ENCODE assay signal across 1 cellular context in the genomic region with DNA sequence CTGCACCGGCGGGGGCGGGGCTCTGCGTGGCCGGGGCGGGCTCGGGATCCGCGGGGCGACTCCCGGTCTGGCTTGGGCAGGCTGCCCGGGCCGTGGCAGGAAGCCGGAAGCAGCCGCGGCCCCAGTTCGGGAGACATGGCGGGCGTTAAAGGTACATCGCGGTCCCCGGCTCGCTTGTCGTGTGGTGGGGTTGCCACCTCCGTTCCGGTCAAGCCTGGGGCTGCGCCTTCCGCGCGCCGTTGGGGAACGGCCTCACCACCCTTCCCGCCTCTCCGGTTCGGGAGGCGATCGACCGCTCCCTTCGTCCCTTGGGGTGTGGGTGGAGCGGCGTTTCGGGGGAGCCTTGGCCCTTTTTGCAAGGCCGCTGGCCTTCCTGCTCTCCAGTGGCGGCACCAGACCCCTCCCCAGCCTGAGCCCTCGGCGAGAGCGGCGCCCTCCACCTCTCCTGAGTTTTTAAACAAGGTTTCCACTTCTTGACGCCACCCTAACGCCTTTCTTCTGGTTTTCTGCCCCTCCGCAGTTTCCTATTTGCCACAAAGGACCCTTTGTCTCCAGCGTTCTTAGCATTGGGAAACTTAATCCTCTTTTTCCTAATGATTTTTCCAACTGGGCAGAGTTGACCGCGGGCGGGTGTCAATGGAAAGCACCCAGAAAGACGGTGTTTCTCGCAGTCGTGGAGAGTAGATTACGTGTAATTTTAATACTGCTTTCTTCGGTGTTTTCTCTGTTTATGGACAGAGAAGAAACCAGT.
TF ChIP-seq lines count a peak whose summit lies in the region.

A gene with protein sequence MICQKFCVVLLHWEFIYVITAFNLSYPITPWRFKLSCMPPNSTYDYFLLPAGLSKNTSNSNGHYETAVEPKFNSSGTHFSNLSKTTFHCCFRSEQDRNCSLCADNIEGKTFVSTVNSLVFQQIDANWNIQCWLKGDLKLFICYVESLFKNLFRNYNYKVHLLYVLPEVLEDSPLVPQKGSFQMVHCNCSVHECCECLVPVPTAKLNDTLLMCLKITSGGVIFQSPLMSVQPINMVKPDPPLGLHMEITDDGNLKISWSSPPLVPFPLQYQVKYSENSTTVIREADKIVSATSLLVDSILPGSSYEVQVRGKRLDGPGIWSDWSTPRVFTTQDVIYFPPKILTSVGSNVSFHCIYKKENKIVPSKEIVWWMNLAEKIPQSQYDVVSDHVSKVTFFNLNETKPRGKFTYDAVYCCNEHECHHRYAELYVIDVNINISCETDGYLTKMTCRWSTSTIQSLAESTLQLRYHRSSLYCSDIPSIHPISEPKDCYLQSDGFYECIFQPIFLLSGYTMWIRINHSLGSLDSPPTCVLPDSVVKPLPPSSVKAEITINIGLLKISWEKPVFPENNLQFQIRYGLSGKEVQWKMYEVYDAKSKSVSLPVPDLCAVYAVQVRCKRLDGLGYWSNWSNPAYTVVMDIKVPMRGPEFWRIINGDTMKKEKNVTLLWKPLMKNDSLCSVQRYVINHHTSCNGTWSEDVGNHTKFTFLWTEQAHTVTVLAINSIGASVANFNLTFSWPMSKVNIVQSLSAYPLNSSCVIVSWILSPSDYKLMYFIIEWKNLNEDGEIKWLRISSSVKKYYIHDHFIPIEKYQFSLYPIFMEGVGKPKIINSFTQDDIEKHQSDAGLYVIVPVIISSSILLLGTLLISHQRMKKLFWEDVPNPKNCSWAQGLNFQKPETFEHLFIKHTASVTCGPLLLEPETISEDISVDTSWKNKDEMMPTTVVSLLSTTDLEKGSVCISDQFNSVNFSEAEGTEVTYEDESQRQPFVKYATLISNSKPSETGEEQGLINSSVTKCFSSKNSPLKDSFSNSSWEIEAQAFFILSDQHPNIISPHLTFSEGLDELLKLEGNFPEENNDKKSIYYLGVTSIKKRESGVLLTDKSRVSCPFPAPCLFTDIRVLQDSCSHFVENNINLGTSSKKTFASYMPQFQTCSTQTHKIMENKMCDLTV (plus strand): TSS at position 79 of the 751 bp plus-strand sequence. CDS start 144,898 bp downstream, outside the sequence.
A gene with protein sequence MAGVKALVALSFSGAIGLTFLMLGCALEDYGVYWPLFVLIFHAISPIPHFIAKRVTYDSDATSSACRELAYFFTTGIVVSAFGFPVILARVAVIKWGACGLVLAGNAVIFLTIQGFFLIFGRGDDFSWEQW (plus strand): TSS at position 79 of the 751 bp plus-strand sequence. CDS start 57 bp downstream, at position 136.

TF ChIP-seq in HepG2, 621 proteins besides CTCF, POLR2A, EP300 and RAD21 (continued from another document and continues in another):
- TF ChIP-seq MBD4 (IDR thresholded peaks at IDR 0.05; ENCODE audit: borderline replicate concordance, low read length) (no peak), STAG1 (CRISPR knock-in tag; IDR thresholded peaks at IDR 0.05) (no peak), ZNF737 (CRISPR knock-in tag; IDR thresholded peaks at IDR 0.05; ENCODE audit: borderline replicate concordance) (no peak), ELF3 (CRISPR knock-in tag; IDR thresholded peaks at IDR 0.05) (peak; percentile 66), ZNF382 (CRISPR knock-in tag; IDR thresholded peaks at IDR 0.05; ENCODE audit: borderline replicate concordance) (no peak), IRX3 (CRISPR knock-in tag; IDR thresholded peaks at IDR 0.05; ENCODE audit: borderline replicate concordance, low read depth) (no peak), CHD2 (IDR thresholded peaks at IDR 0.05; ENCODE audit: low read depth, low read length) (no peak), SSRP1 (CRISPR knock-in tag; IDR thresholded peaks at IDR 0.05) (no peak), ZNF367 (CRISPR knock-in tag; IDR thresholded peaks at IDR 0.05; ENCODE audit: borderline replicate concordance) (0 out of 2 replicates have a peak, but pooled peaks have one; percentile 51), ZNF773 (CRISPR knock-in tag; IDR thresholded peaks at IDR 0.05; ENCODE audit: borderline replicate concordance) (0 out of 2 replicates have a peak, but pooled peaks have one; percentile 69), NR2C2 (CRISPR knock-in tag; IDR thresholded peaks at IDR 0.05; ENCODE audit: borderline replicate concordance) (peak; percentile 42; the same call in 1 of the 2 replicates), RFXAP (CRISPR knock-in tag; IDR thresholded peaks at IDR 0.05; ENCODE audit: borderline replicate concordance) (peak; percentile 44; the same call in 1 of the 2 replicates), KLF12 (CRISPR knock-in tag; IDR thresholded peaks at IDR 0.05; ENCODE audit: borderline replicate concordance) (0 out of 2 replicates have a peak, but pooled peaks have one; percentile 82), ZNF543 (CRISPR knock-in tag; IDR thresholded peaks at IDR 0.05) (no peak), MTA3 (CRISPR knock-in tag; IDR thresholded peaks at IDR 0.05) (no peak), ZNF605 (CRISPR knock-in tag; IDR thresholded peaks at IDR 0.05) (no peak), GLI4 (CRISPR knock-in tag; IDR thresholded peaks at IDR 0.05; ENCODE audit: borderline replicate concordance) (0 out of 2 replicates have a peak, but pooled peaks have one; percentile 54), ELF1 (CRISPR knock-in tag; IDR thresholded peaks at IDR 0.05) (peak; percentile 88), MED1 (CRISPR knock-in tag; IDR thresholded peaks at IDR 0.05) (peak; percentile 53; the same call in 1 of the 2 replicates), ZNF460 (CRISPR knock-in tag; IDR thresholded peaks at IDR 0.05; ENCODE audit: borderline replicate concordance) (no peak), ZFY (CRISPR knock-in tag; IDR thresholded peaks at IDR 0.05) (peak; percentile 94), ZNF816 (CRISPR knock-in tag; IDR thresholded peaks at IDR 0.05; ENCODE audit: borderline replicate concordance) (no peak), KDM5A (IDR thresholded peaks at IDR 0.05; ENCODE audit: borderline replicate concordance, low read length) (no peak; the same call in 1 of the 2 replicates), SCMH1 (CRISPR knock-in tag; IDR thresholded peaks at IDR 0.05; ENCODE audit: borderline replicate concordance) (no peak), ZNF530 (CRISPR knock-in tag; IDR thresholded peaks at IDR 0.05; ENCODE audit: low read depth) (no peak), ZSCAN31 (CRISPR knock-in tag; IDR thresholded peaks at IDR 0.05; ENCODE audit: low read depth) (peak; percentile 66), FOXC1 (CRISPR knock-in tag; IDR thresholded peaks at IDR 0.05; ENCODE audit: borderline replicate concordance) (peak; percentile 87), TBP (CRISPR knock-in tag; IDR thresholded peaks at IDR 0.05) (no peak), ZFP41 (CRISPR knock-in tag; IDR thresholded peaks at IDR 0.05; ENCODE audit: borderline replicate concordance) (no peak)
- TF ChIP-seq, protein P1, sequence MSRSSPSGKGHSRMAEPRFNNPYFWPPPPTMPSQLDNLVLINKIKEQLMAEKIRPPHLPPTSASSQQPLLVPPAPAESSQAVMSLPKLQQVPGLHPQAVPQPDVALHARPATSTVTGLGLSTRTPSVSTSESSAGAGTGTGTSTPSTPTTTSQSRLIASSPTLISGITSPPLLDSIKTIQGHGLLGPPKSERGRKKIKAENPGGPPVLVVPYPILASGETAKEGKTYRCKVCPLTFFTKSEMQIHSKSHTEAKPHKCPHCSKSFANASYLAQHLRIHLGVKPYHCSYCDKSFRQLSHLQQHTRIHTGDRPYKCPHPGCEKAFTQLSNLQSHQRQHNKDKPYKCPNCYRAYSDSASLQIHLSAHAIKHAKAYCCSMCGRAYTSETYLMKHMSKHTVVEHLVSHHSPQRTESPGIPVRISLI (CRISPR knock-in tag; IDR thresholded peaks at IDR 0.05; ENCODE audit: borderline replicate concordance): no peak
- TF ChIP-seq, protein P2, sequence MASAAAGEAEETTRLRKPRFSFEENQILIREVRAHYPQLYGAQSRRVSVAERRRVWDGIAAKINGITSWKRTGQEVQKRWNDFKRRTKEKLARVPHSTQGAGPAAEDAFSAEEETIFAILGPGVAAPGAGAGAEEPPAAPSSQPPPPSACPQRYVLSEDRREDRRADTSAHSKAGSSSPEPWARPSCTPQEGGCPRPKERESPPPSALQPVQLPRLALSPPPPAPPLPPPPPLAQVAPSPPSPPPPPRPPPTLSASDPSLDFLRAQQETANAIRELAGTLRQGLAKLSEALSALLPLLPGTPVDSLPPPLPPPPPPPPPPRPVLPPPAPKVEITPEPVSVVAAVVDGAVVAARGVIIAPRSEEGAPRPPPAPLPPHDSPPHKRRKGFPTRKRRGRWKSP (CRISPR knock-in tag; IDR thresholded peaks at IDR 0.05): no peak
- TF ChIP-seq, protein P3, sequence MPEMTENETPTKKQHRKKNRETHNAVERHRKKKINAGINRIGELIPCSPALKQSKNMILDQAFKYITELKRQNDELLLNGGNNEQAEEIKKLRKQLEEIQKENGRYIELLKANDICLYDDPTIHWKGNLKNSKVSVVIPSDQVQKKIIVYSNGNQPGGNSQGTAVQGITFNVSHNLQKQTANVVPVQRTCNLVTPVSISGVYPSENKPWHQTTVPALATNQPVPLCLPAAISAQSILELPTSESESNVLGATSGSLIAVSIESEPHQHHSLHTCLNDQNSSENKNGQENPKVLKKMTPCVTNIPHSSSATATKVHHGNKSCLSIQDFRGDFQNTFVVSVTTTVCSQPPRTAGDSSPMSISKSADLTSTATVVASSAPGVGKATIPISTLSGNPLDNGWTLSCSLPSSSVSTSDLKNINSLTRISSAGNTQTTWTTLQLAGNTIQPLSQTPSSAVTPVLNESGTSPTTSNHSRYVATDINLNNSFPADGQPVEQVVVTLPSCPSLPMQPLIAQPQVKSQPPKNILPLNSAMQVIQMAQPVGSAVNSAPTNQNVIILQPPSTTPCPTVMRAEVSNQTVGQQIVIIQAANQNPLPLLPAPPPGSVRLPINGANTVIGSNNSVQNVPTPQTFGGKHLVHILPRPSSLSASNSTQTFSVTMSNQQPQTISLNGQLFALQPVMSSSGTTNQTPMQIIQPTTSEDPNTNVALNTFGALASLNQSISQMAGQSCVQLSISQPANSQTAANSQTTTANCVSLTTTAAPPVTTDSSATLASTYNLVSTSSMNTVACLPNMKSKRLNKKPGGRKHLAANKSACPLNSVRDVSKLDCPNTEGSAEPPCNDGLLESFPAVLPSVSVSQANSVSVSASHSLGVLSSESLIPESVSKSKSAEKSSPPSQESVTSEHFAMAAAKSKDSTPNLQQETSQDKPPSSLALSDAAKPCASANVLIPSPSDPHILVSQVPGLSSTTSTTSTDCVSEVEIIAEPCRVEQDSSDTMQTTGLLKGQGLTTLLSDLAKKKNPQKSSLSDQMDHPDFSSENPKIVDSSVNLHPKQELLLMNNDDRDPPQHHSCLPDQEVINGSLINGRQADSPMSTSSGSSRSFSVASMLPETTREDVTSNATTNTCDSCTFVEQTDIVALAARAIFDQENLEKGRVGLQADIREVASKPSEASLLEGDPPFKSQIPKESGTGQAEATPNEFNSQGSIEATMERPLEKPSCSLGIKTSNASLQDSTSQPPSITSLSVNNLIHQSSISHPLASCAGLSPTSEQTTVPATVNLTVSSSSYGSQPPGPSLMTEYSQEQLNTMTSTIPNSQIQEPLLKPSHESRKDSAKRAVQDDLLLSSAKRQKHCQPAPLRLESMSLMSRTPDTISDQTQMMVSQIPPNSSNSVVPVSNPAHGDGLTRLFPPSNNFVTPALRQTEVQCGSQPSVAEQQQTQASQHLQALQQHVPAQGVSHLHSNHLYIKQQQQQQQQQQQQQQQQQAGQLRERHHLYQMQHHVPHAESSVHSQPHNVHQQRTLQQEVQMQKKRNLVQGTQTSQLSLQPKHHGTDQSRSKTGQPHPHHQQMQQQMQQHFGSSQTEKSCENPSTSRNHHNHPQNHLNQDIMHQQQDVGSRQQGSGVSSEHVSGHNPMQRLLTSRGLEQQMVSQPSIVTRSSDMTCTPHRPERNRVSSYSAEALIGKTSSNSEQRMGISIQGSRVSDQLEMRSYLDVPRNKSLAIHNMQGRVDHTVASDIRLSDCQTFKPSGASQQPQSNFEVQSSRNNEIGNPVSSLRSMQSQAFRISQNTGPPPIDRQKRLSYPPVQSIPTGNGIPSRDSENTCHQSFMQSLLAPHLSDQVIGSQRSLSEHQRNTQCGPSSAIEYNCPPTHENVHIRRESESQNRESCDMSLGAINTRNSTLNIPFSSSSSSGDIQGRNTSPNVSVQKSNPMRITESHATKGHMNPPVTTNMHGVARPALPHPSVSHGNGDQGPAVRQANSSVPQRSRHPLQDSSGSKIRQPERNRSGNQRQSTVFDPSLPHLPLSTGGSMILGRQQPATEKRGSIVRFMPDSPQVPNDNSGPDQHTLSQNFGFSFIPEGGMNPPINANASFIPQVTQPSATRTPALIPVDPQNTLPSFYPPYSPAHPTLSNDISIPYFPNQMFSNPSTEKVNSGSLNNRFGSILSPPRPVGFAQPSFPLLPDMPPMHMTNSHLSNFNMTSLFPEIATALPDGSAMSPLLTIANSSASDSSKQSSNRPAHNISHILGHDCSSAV (CRISPR knock-in tag; IDR thresholded peaks at IDR 0.05; ENCODE audit: borderline replicate concordance): no peak
- TF ChIP-seq, protein P4, sequence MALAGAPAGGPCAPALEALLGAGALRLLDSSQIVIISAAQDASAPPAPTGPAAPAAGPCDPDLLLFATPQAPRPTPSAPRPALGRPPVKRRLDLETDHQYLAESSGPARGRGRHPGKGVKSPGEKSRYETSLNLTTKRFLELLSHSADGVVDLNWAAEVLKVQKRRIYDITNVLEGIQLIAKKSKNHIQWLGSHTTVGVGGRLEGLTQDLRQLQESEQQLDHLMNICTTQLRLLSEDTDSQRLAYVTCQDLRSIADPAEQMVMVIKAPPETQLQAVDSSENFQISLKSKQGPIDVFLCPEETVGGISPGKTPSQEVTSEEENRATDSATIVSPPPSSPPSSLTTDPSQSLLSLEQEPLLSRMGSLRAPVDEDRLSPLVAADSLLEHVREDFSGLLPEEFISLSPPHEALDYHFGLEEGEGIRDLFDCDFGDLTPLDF (CRISPR knock-in tag; IDR thresholded peaks at IDR 0.05): peak; percentile 61
- TF ChIP-seq, protein P5, sequence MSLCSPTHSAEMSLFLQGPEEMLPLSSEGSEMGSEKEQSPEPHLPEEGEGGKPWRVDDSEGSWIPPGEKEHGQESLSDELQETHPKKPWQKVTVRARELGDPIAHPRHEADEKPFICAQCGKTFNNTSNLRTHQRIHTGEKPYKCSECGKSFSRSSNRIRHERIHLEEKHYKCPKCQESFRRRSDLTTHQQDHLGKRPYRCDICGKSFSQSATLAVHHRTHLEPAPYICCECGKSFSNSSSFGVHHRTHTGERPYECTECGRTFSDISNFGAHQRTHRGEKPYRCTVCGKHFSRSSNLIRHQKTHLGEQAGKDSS (CRISPR knock-in tag; IDR thresholded peaks at IDR 0.05; ENCODE audit: borderline replicate concordance, low read depth): peak; percentile 44; the same call in 1 of the 2 replicates
- TF ChIP-seq, protein P6, sequence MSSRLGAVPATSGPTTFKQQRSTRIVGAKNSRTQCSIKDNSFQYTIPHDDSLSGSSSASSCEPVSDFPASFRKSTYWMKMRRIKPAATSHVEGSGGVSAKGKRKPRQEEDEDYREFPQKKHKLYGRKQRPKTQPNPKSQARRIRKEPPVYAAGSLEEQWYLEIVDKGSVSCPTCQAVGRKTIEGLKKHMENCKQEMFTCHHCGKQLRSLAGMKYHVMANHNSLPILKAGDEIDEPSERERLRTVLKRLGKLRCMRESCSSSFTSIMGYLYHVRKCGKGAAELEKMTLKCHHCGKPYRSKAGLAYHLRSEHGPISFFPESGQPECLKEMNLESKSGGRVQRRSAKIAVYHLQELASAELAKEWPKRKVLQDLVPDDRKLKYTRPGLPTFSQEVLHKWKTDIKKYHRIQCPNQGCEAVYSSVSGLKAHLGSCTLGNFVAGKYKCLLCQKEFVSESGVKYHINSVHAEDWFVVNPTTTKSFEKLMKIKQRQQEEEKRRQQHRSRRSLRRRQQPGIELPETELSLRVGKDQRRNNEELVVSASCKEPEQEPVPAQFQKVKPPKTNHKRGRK (CRISPR knock-in tag; IDR thresholded peaks at IDR 0.05): 0 out of 2 replicates have a peak, but pooled peaks have one; percentile 42
